In genomic region chr14:35405304-35405996, GRCh38 we compare ENCODE assay signal across 8 cellular contexts. TPM values are rescaled to one million over a fixed set of nuclear protein-coding genes. Genes with fewer than 3 reads are reported as not detected.
DNase-seq lines count a peak whose midpoint lies in the region; ATAC-seq and TF ChIP-seq lines count a peak whose summit lies in the region.

No MANE protein-coding gene starts in this region.

- DNase-seq in CD14-positive monocyte (ENCODE audit: low spot score) (no peak), breast epithelium (ENCODE audit: low spot score in 2 of 2) (no peak), lower lobe of right lung (peak; percentile 66), tibial nerve (ENCODE audit: low spot score in 2 of 2) (peak in 1 of 2 donors; percentile 56)

- H3K4me2 ChIP-seq in KMS-11, result peak overlapping the region; percentile 91

- TF ChIP-seq EP300 in tibial nerve (IDR thresholded peaks at IDR 0.05), result no peak

- TF ChIP-seq POLR2A in breast epithelium (IDR thresholded peaks at IDR 0.05), result no peak
- no peak for TF ChIP-seq POLR2A in tibial nerve (IDR thresholded peaks at IDR 0.05)

- H3K9me3 Mint-ChIP-seq in CD14-positive monocyte, result peaks cover 0 to 8% (median 6%) of the 10 kb centered on the region in 7 donors

- ATAC-seq in lower lobe of right lung (no peak), HG03460 (IDR thresholded peaks at IDR 0.05; ENCODE audit: unreplicated experiment) (no peak), HG02798 (IDR thresholded peaks at IDR 0.05; ENCODE audit: poor library complexity, unreplicated experiment) (no peak), GM18861 (IDR thresholded peaks at IDR 0.05; ENCODE audit: unreplicated experiment) (no peak)

- 28 to 34% methylated on average over 14 of the region's 14 CpGs for WGBS in tibial nerve, 2 donors

- H3K4me3 Mint-ChIP-seq in CD14-positive monocyte, result peak overlapping the region; percentile 88 to 95

- H3K9me3 ChIP-seq in breast epithelium (no peaks in the 10 kb centered on the region), lower lobe of right lung (no peaks in the 10 kb centered on the region), tibial nerve (no peaks in the 10 kb centered on the region)

- H3K4me1 Mint-ChIP-seq in CD14-positive monocyte, result peaks cover 49% of the 10 kb centered on the region

- peak overlapping the region; percentile 97 for H3K9ac ChIP-seq in KMS-11

- TF ChIP-seq CTCF in CD14-positive monocyte (IDR thresholded peaks at IDR 0.05) (no peak), KMS-11 (conservative IDR thresholded peaks at IDR 0.05; ENCODE audit: low read depth, low read length) (no peak), breast epithelium (IDR thresholded peaks at IDR 0.05) (no peak), lower lobe of right lung (IDR thresholded peaks at IDR 0.05) (no peak), tibial nerve (IDR thresholded peaks at IDR 0.05) (no peak)

- H3K27ac ChIP-seq in KMS-11 (peak overlapping the region; percentile 98), breast epithelium (peak overlapping the region; percentile 97 to 99), lower lobe of right lung (peak overlapping the region; percentile 100), tibial nerve (peak overlapping the region; percentile 98 to 100 (median 98))

- peak overlapping the region; percentile 57 for H2AFZ ChIP-seq in KMS-11 (ENCODE audit: low read depth)

- no peaks in the 10 kb centered on the region for H3K27me3 ChIP-seq in KMS-11 (ENCODE audit: insufficient read depth, low read depth)
- H3K27me3 ChIP-seq in breast epithelium, result no peaks in the 10 kb centered on the region
- H3K27me3 ChIP-seq in lower lobe of right lung (ENCODE audit: low read depth), result no peaks in the 10 kb centered on the region
- H3K27me3 ChIP-seq in tibial nerve, result no peaks in the 10 kb centered on the region

- H3K4me3 ChIP-seq in KMS-11 (IDR thresholded peaks at IDR 0.05; ENCODE audit: insufficient read depth, low read depth, low read length), result no peak overlapping the region
- H3K4me3 ChIP-seq in breast epithelium, result peak overlapping the region; percentile 69 to 99 (median 84)
- peak overlapping the region; percentile 93 for H3K4me3 ChIP-seq in lower lobe of right lung
- peak overlapping the region; percentile 69 to 97 (median 92) for H3K4me3 ChIP-seq in tibial nerve

- H3K36me3 ChIP-seq in KMS-11 (ENCODE audit: insufficient read depth), result peaks cover 15% of the 10 kb centered on the region; the same call in 1 of the 2 replicates
- peaks cover 24% of the 10 kb centered on the region for H3K36me3 ChIP-seq in breast epithelium
- H3K36me3 ChIP-seq in lower lobe of right lung, result peaks cover 33% of the 10 kb centered on the region
- peaks cover 15 to 32% (median 31%) of the 10 kb centered on the region in 3 donors for H3K36me3 ChIP-seq in tibial nerve

- H3K36me3 Mint-ChIP-seq in CD14-positive monocyte, result peaks cover 32 to 33% of the 10 kb centered on the region in 2 donors

- H3K27me3 Mint-ChIP-seq in CD14-positive monocyte (ENCODE audit: low read depth in 3 of 3), result peaks cover 1 to 9% (median 6%) of the 10 kb centered on the region in 3 donors

- H3K4me1 ChIP-seq in KMS-11 (ENCODE audit: low read depth, poor library complexity, severe bottlenecking) (peaks cover 43% of the 10 kb centered on the region), breast epithelium (peaks cover 0 to 14% of the 10 kb centered on the region in 2 donors), lower lobe of right lung (peaks cover 46% of the 10 kb centered on the region), tibial nerve (peaks cover 0 to 46% (median 34%) of the 10 kb centered on the region in 4 donors)

- intact Hi-C loops in CD14-positive monocyte (cut with micrococcal nuclease) (loop anchor here (2.0 to 10.0 kb wide), 5 partner anchors 39 to 283 kb away; partner anchors contain the start of gene PRORP (in 1 of the 2)), breast epithelium (cut with DNase I; ENCODE audit: low total_unique reads) (no loop called here), lower lobe of right lung (cut with DNase I) (loop anchor here (10.0 kb wide), 1 partner anchor 191 kb away; no protein-coding TSS in a partner anchor)

- H3K79me2 ChIP-seq in KMS-11 (ENCODE audit: insufficient read depth, low read depth), result peaks cover 17% of the 10 kb centered on the region

- H3K27ac Mint-ChIP-seq in CD14-positive monocyte, result peak overlapping the region; percentile 98 to 100 (median 99)

- H4K20me1 ChIP-seq in KMS-11 (ENCODE audit: insufficient read depth), result no peaks in the 10 kb centered on the region

RNA-seq across cellular contexts. Expression of gene NFKBIA, which starts 0.9 kb away (rescaled TPM):
- 100 to 1,000 TPM; 868 to 935 TPM for polyA plus RNA-seq in CD14-positive monocyte
- 100 to 1,000 TPM; 418 to 546 (median 422) TPM for total RNA-seq in breast epithelium
- 331 TPM for total RNA-seq in lower lobe of right lung
- 1,000 to 10,000 TPM in 1 of 4 donors, 100 to 1,000 TPM in 3; 631 to 1,165 (median 930) TPM for total RNA-seq in tibial nerve
